1 cellular context compared by ENCODE assay signal in the genomic region with DNA sequence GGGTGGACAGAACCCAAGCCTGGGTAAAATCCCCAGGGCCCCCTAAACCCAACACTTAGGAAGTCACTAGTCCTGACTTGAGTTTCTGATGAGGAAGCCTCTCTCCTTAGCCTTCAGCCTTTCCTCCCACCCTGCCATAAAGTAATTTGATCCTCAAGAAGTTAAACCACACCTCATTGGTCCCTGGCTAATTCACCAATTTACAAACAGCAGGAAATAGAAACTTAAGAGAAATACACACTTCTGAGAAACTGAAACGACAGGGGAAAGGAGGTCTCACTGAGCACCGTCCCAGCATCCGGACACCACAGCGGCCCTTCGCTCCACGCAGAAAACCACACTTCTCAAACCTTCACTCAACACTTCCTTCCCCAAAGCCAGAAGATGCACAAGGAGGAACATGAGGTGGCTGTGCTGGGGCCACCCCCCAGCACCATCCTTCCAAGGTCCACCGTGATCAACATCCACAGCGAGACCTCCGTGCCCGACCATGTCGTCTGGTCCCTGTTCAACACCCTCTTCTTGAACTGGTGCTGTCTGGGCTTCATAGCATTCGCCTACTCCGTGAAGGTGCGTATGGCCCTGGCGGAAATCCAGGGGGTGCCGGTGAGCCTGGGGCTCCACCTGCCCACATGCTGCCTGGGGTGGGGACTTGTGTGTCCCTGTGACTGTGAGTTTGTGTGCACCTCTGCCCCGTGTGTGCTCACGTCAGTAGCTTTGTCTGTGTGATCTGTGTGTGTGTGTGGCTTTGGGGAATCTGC.
TF ChIP-seq lines count a peak whose summit lies in the region.

A gene (plus strand): TSS at position 254 of the 761 bp plus-strand sequence. CDS start 131 bp downstream, at position 385.

TF ChIP-seq in SK-N-SH, 30 proteins besides CTCF, POLR2A, EP300 and RAD21 (continued from another document):
- TF ChIP-seq RXRA (IDR thresholded peaks at IDR 0.05; ENCODE audit: borderline replicate concordance, low read depth): no peak
- TF ChIP-seq TEAD4 (IDR thresholded peaks at IDR 0.05; ENCODE audit: borderline replicate concordance, insufficient read depth): no peak
- TF ChIP-seq, protein P1, sequence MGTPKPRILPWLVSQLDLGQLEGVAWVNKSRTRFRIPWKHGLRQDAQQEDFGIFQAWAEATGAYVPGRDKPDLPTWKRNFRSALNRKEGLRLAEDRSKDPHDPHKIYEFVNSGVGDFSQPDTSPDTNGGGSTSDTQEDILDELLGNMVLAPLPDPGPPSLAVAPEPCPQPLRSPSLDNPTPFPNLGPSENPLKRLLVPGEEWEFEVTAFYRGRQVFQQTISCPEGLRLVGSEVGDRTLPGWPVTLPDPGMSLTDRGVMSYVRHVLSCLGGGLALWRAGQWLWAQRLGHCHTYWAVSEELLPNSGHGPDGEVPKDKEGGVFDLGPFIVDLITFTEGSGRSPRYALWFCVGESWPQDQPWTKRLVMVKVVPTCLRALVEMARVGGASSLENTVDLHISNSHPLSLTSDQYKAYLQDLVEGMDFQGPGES (IDR thresholded peaks at IDR 0.05; ENCODE audit: low read depth, low read length): no peak
- no peak for TF ChIP-seq YY1 (IDR thresholded peaks at IDR 0.05; ENCODE audit: low read depth)
TF ChIP-seq in SK-N-SH: peak in this region for 0.
